In the genomic region with DNA sequence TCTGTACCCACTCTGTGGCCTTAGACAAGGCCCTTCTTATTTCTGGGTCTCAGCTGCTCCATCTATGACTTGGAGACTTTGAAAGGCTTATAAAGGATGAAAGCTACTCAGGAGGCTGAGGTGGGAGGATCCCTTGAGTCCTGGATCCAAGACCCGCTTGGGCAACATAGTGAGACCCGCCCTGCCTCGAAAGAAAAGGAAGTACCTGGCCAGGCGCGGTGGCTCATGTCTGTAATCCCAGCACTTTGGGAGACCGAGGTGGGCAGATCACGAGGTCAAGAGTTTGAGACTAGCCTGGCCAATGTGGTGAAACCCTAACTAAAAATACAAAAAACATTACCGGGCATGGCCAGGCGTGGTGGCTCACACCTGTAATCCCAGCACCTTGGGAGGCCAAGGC, we compare ENCODE assay signal across 2 cellular contexts.
TF ChIP-seq lines count a peak whose summit lies in the region.

No MANE protein-coding gene starts in this region.

TF ChIP-seq in A549, 52 proteins besides CTCF, POLR2A, EP300 and RAD21:
- TF ChIP-seq HOXB13 (CRISPR knock-in tag; IDR thresholded peaks at IDR 0.05; ENCODE audit: low read depth) (no peak), JUNB (IDR thresholded peaks at IDR 0.05) (no peak), CBX8 (IDR thresholded peaks at IDR 0.05) (no peak), SREBF2 (IDR thresholded peaks at IDR 0.05) (no peak), GATA3 (IDR thresholded peaks at IDR 0.05; ENCODE audit: borderline replicate concordance) (no peak), MAFK (IDR thresholded peaks at IDR 0.05; ENCODE audit: partially characterized antibody) (no peak), NR3C1 (IDR thresholded peaks at IDR 0.05) (no peak), CHD4 (IDR thresholded peaks at IDR 0.05; ENCODE audit: borderline replicate concordance) (no peak), ZNF302 (CRISPR knock-in tag; IDR thresholded peaks at IDR 0.05) (no peak), MAZ (IDR thresholded peaks at IDR 0.05; ENCODE audit: borderline replicate concordance, low read depth, low read length) (no peak), BHLHE40 (IDR thresholded peaks at IDR 0.05; ENCODE audit: low read depth, low read length) (no peak), PHF8 (IDR thresholded peaks at IDR 0.05; ENCODE audit: borderline replicate concordance, low read depth) (no peak), FOSB (CRISPR knock-in tag; IDR thresholded peaks at IDR 0.05) (no peak), CHD2 (IDR thresholded peaks at IDR 0.05; ENCODE audit: low read length, partially characterized antibody) (no peak), NPAS2 (CRISPR knock-in tag; IDR thresholded peaks at IDR 0.05; ENCODE audit: borderline replicate concordance) (no peak)
- TF ChIP-seq, protein P1, sequence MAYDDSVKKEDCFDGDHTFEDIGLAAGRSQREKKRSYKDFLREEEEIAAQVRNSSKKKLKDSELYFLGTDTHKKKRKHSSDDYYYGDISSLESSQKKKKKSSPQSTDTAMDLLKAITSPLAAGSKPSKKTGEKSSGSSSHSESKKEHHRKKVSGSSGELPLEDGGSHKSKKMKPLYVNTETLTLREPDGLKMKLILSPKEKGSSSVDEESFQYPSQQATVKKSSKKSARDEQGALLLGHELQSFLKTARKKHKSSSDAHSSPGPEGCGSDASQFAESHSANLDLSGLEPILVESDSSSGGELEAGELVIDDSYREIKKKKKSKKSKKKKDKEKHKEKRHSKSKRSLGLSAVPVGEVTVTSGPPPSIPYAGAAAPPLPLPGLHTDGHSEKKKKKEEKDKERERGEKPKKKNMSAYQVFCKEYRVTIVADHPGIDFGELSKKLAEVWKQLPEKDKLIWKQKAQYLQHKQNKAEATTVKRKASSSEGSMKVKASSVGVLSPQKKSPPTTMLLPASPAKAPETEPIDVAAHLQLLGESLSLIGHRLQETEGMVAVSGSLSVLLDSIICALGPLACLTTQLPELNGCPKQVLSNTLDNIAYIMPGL (CRISPR knock-in tag; IDR thresholded peaks at IDR 0.05; ENCODE audit: borderline replicate concordance), result no peak

TF ChIP-seq in IMR-90, 13 proteins besides CTCF, POLR2A, EP300 and RAD21:
- TF ChIP-seq CHD1 (IDR thresholded peaks at IDR 0.05; ENCODE audit: low read depth, low read length) (no peak), RFX5 (IDR thresholded peaks at IDR 0.05; ENCODE audit: low read depth, low read length) (no peak), NFE2L2 (IDR thresholded peaks at IDR 0.05; ENCODE audit: low read depth, low read length) (no peak), CEBPB (IDR thresholded peaks at IDR 0.05; ENCODE audit: low read depth, low read length) (no peak), FOS (IDR thresholded peaks at IDR 0.05; ENCODE audit: low read depth, low read length) (no peak), SMC3 (IDR thresholded peaks at IDR 0.05; ENCODE audit: low read depth, low read length) (no peak), MAZ (IDR thresholded peaks at IDR 0.05; ENCODE audit: borderline replicate concordance, low read depth, low read length) (no peak), BHLHE40 (IDR thresholded peaks at IDR 0.05; ENCODE audit: low read depth, low read length) (no peak), RCOR1 (IDR thresholded peaks at IDR 0.05; ENCODE audit: insufficient replicate concordance, low read length) (no peak), MXI1 (IDR thresholded peaks at IDR 0.05; ENCODE audit: borderline replicate concordance, low read depth, low read length) (no peak)
- TF ChIP-seq, protein P2, sequence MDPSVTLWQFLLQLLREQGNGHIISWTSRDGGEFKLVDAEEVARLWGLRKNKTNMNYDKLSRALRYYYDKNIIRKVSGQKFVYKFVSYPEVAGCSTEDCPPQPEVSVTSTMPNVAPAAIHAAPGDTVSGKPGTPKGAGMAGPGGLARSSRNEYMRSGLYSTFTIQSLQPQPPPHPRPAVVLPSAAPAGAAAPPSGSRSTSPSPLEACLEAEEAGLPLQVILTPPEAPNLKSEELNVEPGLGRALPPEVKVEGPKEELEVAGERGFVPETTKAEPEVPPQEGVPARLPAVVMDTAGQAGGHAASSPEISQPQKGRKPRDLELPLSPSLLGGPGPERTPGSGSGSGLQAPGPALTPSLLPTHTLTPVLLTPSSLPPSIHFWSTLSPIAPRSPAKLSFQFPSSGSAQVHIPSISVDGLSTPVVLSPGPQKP (IDR thresholded peaks at IDR 0.05; ENCODE audit: borderline replicate concordance, low read depth, low read length), result no peak
